Comparison of ENCODE assay signal across 27 cellular contexts in the genomic region with DNA sequence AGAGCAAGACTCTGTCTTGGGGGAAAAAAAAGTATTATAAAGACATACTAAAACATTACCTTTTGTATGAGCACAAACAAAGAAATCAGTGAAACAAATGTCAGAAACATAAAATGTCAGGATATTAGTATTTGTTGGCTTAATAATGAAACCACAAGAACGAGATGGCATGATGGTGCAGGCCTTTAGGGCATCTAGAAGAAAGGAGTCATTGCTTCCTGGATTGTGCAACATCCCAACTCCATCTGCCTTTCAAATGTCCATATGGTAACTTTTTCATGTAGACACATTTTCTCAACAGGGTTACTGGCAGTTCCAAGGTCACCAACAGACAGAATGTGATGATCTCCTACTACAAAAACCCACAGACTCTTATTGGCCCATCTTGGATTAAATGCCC.
DNase-seq lines count a peak whose midpoint lies in the region; ATAC-seq and TF ChIP-seq lines count a peak whose summit lies in the region.
"Had no signal": no experiment of that assay in that cellular context is flagged by ENCODE, and none has a peak within 500 bp of the region (broad histone marks: within the 10 kb centered on the region; RNA-seq: fewer than 3 reads in every experiment).

No MANE protein-coding gene starts in this region.

- intact Hi-C loops in mammary epithelial cell (cut with micrococcal nuclease) = no loop called here
- intact Hi-C loops in MCF 10A (cut with micrococcal nuclease) = no loop called here

- dilution Hi-C loops in mammary epithelial cell (cut with HindIII; ENCODE audit: low sequenced_read_pairs) = no loop called here

- no peak for ATAC-seq in GM18861 (IDR thresholded peaks at IDR 0.05; ENCODE audit: unreplicated experiment)

- H3K27me3 Mint-ChIP-seq in MCF 10A (ENCODE audit: insufficient read depth, unreplicated experiment) = no peaks in the 10 kb centered on the region

- no peak overlapping the region for H2AFZ ChIP-seq in mammary epithelial cell (ENCODE audit: low read depth, low read length)

- H3K27ac Mint-ChIP-seq in MCF 10A (ENCODE audit: low read depth, unreplicated experiment) = no peak overlapping the region
- H3K27ac Mint-ChIP-seq: CD4-positive, alpha-beta memory T cell; T-helper 1 cell treated with Interleukin-12 subunit alpha and Interleukin-12 subunit beta and Interleukin-4 antibody, amounts not matched to agents 30 μg/mL and 1 μg/mL, for 36 hours had no signal

- in situ Hi-C loops in mammary epithelial cell (cut with MboI; ENCODE audit: low sequenced_read_pairs in 2 of 2) = no loop called here

- peaks cover 23% of the 10 kb centered on the region for H3K9me3 Mint-ChIP-seq in MCF 10A (ENCODE audit: unreplicated experiment)

- no peaks in the 10 kb centered on the region for H3K36me3 Mint-ChIP-seq in MCF 10A (ENCODE audit: insufficient read depth, unreplicated experiment)

- peaks cover 19% of the 10 kb centered on the region for H3K9me3 ChIP-seq in mammary epithelial cell (replicated peaks; ENCODE audit: insufficient read depth, low read length)
- H3K9me3 ChIP-seq: SK-N-SH had no signal

- 0% methylated on average over 1 of the region's 1 CpG for WGBS in mammary epithelial cell (ENCODE audit: low coverage, missing lambda C conversion rate)

- no peaks in the 10 kb centered on the region for H3K79me2 ChIP-seq in mammary epithelial cell (ENCODE audit: insufficient read depth, low read length)

- DNase-seq in mammary epithelial cell (peak; percentile 72), MCF 10A (ENCODE audit: unreplicated experiment) (no peak), M059J (ENCODE audit: low read depth) (peak; percentile 8), T1000 (lab: John Stamatoyannopoulos, UW) (peak; percentile 24), foreskin melanocyte (peak; percentile 12), SHP77 (lab: John Stamatoyannopoulos, UW) (no peak)
- DNase-seq in activated CD8-positive, alpha-beta memory T cell treated with anti-CD3 and anti-CD28 coated beads, Interleukin-2, amount 50 U/mL, for 4 hours = no peak
- DNase-seq: 8988T; ACHN; CD4-positive, alpha-beta memory T cell; COR-L47; DMS53; H7; Kasumi-1; MM.1S; NCI-H1092 treated with DMSO at 0.1 percent for 48 hours; NCI-H1436 treated with DMSO at 0.1 percent for 48 hours; NCI-H187 treated with DMSO at 0.1 percent for 48 hours; NCI-H2107; NCI-H446; NCI-H524 treated with DMSO at 0.1 percent for 48 hours; NCI-H774; SK-N-SH; SW 1271 had no signal

- TF ChIP-seq CTCF in mammary epithelial cell (conservative IDR thresholded peaks at IDR 0.05 in 1 of 2, IDR thresholded peaks at IDR 0.05 in 1 of 2; ENCODE audit: extremely low read depth in 1 of 2, insufficient read depth in 1 of 2, low read depth in 1 of 2, low read length in 2 of 2) (no peak), MCF 10A (IDR thresholded peaks at IDR 0.05; ENCODE audit: unreplicated experiment) (no peak)

- no peak overlapping the region for H3K9ac ChIP-seq in mammary epithelial cell (ENCODE audit: insufficient read depth, low read length)
- H3K9ac ChIP-seq: BLaER1 treated with 17β-estradiol and CSF1 and Interleukin-3, amounts not matched to agents 10 nM and 100 nM; SK-N-SH had no signal

- no peaks in the 10 kb centered on the region for H3K4me1 ChIP-seq in mammary epithelial cell (ENCODE audit: insufficient read depth, low read length)

- H3K36me3 ChIP-seq in mammary epithelial cell (ENCODE audit: insufficient read depth, low read length) = no peaks in the 10 kb centered on the region

- no peak overlapping the region for H3K4me3 Mint-ChIP-seq in MCF 10A (ENCODE audit: unreplicated experiment)
- H3K4me3 Mint-ChIP-seq: CD4-positive, alpha-beta memory T cell; T-helper 1 cell treated with Interleukin-12 subunit alpha and Interleukin-12 subunit beta and Interleukin-4 antibody, amounts not matched to agents 30 μg/mL and 1 μg/mL, for 36 hours had no signal

- no peaks in the 10 kb centered on the region for H3K27me3 ChIP-seq in mammary epithelial cell (ENCODE audit: insufficient read depth, low read length)
- H3K27me3 ChIP-seq: BLaER1 treated with 17β-estradiol and CSF1 and Interleukin-3, amounts not matched to agents 10 nM and 100 nM had no signal

- no peak overlapping the region for H3K4me3 ChIP-seq in mammary epithelial cell (replicated peaks in 1 of 3; ENCODE audit: insufficient read depth in 1 of 3, low read depth in 2 of 3, low read length in 3 of 3)
- H3K4me3 ChIP-seq: BLaER1 treated with 17β-estradiol and CSF1 and Interleukin-3, amounts not matched to agents 10 nM and 100 nM had no signal

- H3K27ac ChIP-seq in mammary epithelial cell (ENCODE audit: insufficient read depth, low read depth, low read length) = no peak overlapping the region
- H3K27ac ChIP-seq: BLaER1 treated with 17β-estradiol and CSF1 and Interleukin-3, amounts not matched to agents 10 nM and 100 nM had no signal

- BruUV-seq in mammary epithelial cell (replicated peaks; lab: Mats Ljungman, UMichigan) (no TSS peak), MCF 10A (replicated peaks; lab: Mats Ljungman, UMichigan) (no TSS peak)

- no peak overlapping the region for H3K4me2 ChIP-seq in mammary epithelial cell (ENCODE audit: insufficient read depth, low read depth, low read length)
- H3K4me2 ChIP-seq: BLaER1 treated with 17β-estradiol and CSF1 and Interleukin-3, amounts not matched to agents 10 nM and 100 nM; SK-N-SH had no signal

- POLR2A ChIA-PET in MCF 10A (lab: Yijun Ruan, JAX) = no interaction called here

- CTCF ChIA-PET in mammary epithelial cell (lab: Charles Lee; ENCODE audit: low non-redundant PET) = no interaction called here
- CTCF ChIA-PET in MCF 10A (lab: Yijun Ruan, JAX) = interaction anchor here (0.6 kb wide), 1 partner anchor 1745 kb away, joined by 3 read pairs; no protein-coding TSS in a partner anchor

- H4K20me1 ChIP-seq in mammary epithelial cell (ENCODE audit: insufficient read depth, low read length) = no peaks in the 10 kb centered on the region
- H4K20me1 ChIP-seq: BLaER1 treated with 17β-estradiol and CSF1 and Interleukin-3, amounts not matched to agents 10 nM and 100 nM had no signal

- no peaks in the 10 kb centered on the region for H3K4me1 Mint-ChIP-seq in MCF 10A (ENCODE audit: insufficient read depth, unreplicated experiment)
- H3K4me1 Mint-ChIP-seq: CD4-positive, alpha-beta memory T cell had no signal

Comparison
In these comparisons a context has a peak if more than half of its experiments do, and no peak if none do; other contexts are left out.
1. DNase-seq: peak in mammary epithelial cell (single experiment), M059J (single experiment), T1000 (single experiment) and foreskin melanocyte (single experiment); none in MCF 10A (single experiment), SHP77 (0 of 2) and activated CD8-positive, alpha-beta memory T cell treated with anti-CD3 and anti-CD28 coated beads, Interleukin-2, amount 50 U/mL, for 4 hours (single experiment).